In genomic region chr6:35108309-35108885, GRCh38 we compare ENCODE assay signal across 23 cellular contexts. TPM values are rescaled to one million over a fixed set of nuclear protein-coding genes. Genes with fewer than 3 reads are reported as not detected.
DNase-seq lines count a peak whose midpoint lies in the region; ATAC-seq, FAIRE-seq and TF ChIP-seq lines count a peak whose summit lies in the region.
"Had no signal": no experiment of that assay in that cellular context is flagged by ENCODE, and none has a peak within 500 bp of the region (broad histone marks: within the 10 kb centered on the region; RNA-seq: fewer than 3 reads in every experiment).

No MANE protein-coding gene starts in this region.

- H3K4me1 ChIP-seq in KMS-11 (ENCODE audit: low read depth, poor library complexity, severe bottlenecking) (peaks cover 35% of the 10 kb centered on the region), neuronal stem cell (ENCODE audit: control insufficient read depth in 2 of 2, insufficient read depth in 1 of 2, low read depth in 1 of 2, low read length in 2 of 2) (no peaks in the 10 kb centered on the region), mesenchymal stem cell (ENCODE audit: control insufficient read depth, insufficient read depth, low read depth, low read length) (no peaks in the 10 kb centered on the region)
- H3K4me1 ChIP-seq: Caco-2 had no signal

- no peaks in the 10 kb centered on the region for H3K36me3 Mint-ChIP-seq in activated CD4-positive, alpha-beta memory T cell treated with anti-CD3 and anti-CD28 coated beads, Interleukin-2, amount 10 ng/mL, durations not matched to agents 7 days and 5 days (ENCODE audit: low read depth)
- H3K36me3 Mint-ChIP-seq: IgD-negative memory B cell had no signal

- DNase-seq in GM12892 (ENCODE audit: insufficient read length) = no peak
- no peak for DNase-seq in left colon
- no peak for DNase-seq in neuronal stem cell (ENCODE audit: low spot score)
- DNase-seq in activated CD4-positive, alpha-beta memory T cell treated with anti-CD3 and anti-CD28 coated beads, Interleukin-2, amount 10 ng/mL, durations not matched to agents 7 days and 5 days = no peak
- DNase-seq in mesenchymal stem cell = no peak
- DNase-seq: AML-193; Caco-2; CD4-positive, alpha-beta T cell; GOT3; H7; HFFc6 had no signal

- ATAC-seq in left colon (peak; percentile 66), GM21786 (IDR thresholded peaks at IDR 0.05; ENCODE audit: unreplicated experiment) (no peak), GM21619 (IDR thresholded peaks at IDR 0.05; ENCODE audit: unreplicated experiment) (no peak)
- ATAC-seq: HCT116 had no signal

- CTCF ChIA-PET in activated CD4-positive, alpha-beta memory T cell treated with anti-CD3 and anti-CD28 coated beads, Interleukin-2, amount 10 ng/mL, durations not matched to agents 7 days and 5 days (lab: Charles Lee) = interaction anchor here (0.8 to 1.1 kb wide), 2 partner anchors 31 to 281 kb away, joined by 3 read pairs; no protein-coding TSS in a partner anchor

- TF ChIP-seq POLR2A in GM12892 (IDR thresholded peaks at IDR 0.05; ENCODE audit: low read depth, low read length) = no peak

- H3K79me2 ChIP-seq in KMS-11 (ENCODE audit: insufficient read depth, low read depth) = no peaks in the 10 kb centered on the region

- TF ChIP-seq CTCF in KMS-11 (conservative IDR thresholded peaks at IDR 0.05; ENCODE audit: low read depth, low read length) = no peak

- no peaks in the 10 kb centered on the region for H3K27me3 ChIP-seq in KMS-11 (ENCODE audit: insufficient read depth, low read depth)
- H3K27me3 ChIP-seq in neuronal stem cell (ENCODE audit: control insufficient read depth in 3 of 3, insufficient read depth in 3 of 3, low read depth in 1 of 3, low read length in 3 of 3) = no peaks in the 10 kb centered on the region
- H3K27me3 ChIP-seq in mesenchymal stem cell (ENCODE audit: control insufficient read depth in 1 of 2, insufficient read depth in 1 of 2, low read length in 2 of 2) = no peaks in the 10 kb centered on the region

- H3K4ac ChIP-seq in neuronal stem cell (ENCODE audit: low read length) = peak overlapping the region; percentile 53
- no peak overlapping the region for H3K4ac ChIP-seq in mesenchymal stem cell (ENCODE audit: low read depth in 1 of 2, low read length in 2 of 2)

- H3K23ac ChIP-seq in neuronal stem cell (ENCODE audit: low read depth, low read length, poor library complexity) (no peak overlapping the region), mesenchymal stem cell (ENCODE audit: low read length in 2 of 2) (no peak overlapping the region)

- H3K9me3 Mint-ChIP-seq in activated CD4-positive, alpha-beta memory T cell treated with anti-CD3 and anti-CD28 coated beads, Interleukin-2, amount 10 ng/mL, durations not matched to agents 7 days and 5 days = no peaks in the 10 kb centered on the region

- H2BK5ac ChIP-seq in neuronal stem cell (ENCODE audit: low read length) (no peak overlapping the region), mesenchymal stem cell (ENCODE audit: low read depth, low read length, poor library complexity, severe bottlenecking) (no peak overlapping the region)

- no peak overlapping the region for H2BK120ac ChIP-seq in neuronal stem cell (ENCODE audit: low read depth, low read length)
- H2BK120ac ChIP-seq in mesenchymal stem cell (ENCODE audit: low read depth, low read length) = no peak overlapping the region

- WGBS in neuronal stem cell (ENCODE audit: extremely low coverage in 2 of 2, insufficient read length in 2 of 2, insufficient replicate concordance in 1 of 2), 2 donors = no CpG with 5 or more reads among the region's 2 CpGs
- 57% methylated on average over 1 of the region's 2 CpGs for WGBS in mesenchymal stem cell

- peaks cover 4% of the 10 kb centered on the region for H3K27me3 Mint-ChIP-seq in activated CD4-positive, alpha-beta memory T cell treated with anti-CD3 and anti-CD28 coated beads, Interleukin-2, amount 10 ng/mL, durations not matched to agents 7 days and 5 days
- H3K27me3 Mint-ChIP-seq: IgD-negative memory B cell had no signal

- no peaks in the 10 kb centered on the region for H4K20me1 ChIP-seq in KMS-11 (ENCODE audit: insufficient read depth)

- no peak overlapping the region for H3K14ac ChIP-seq in neuronal stem cell (ENCODE audit: low read length)
- H3K14ac ChIP-seq in mesenchymal stem cell (ENCODE audit: low read length in 2 of 2) = no peak overlapping the region

- peaks cover 4% of the 10 kb centered on the region for H3K4me1 Mint-ChIP-seq in activated CD4-positive, alpha-beta memory T cell treated with anti-CD3 and anti-CD28 coated beads, Interleukin-2, amount 10 ng/mL, durations not matched to agents 7 days and 5 days

- H2AFZ ChIP-seq in KMS-11 (ENCODE audit: low read depth) (0 out of 2 replicates have a peak overlapping the region, but pooled peaks have one; percentile 60), neuronal stem cell (ENCODE audit: low read length) (no peak overlapping the region), mesenchymal stem cell (ENCODE audit: low read depth, low read length) (no peak overlapping the region)

- H3K4me3 ChIP-seq in KMS-11 (IDR thresholded peaks at IDR 0.05; ENCODE audit: insufficient read depth, low read depth, low read length) (no peak overlapping the region), neuronal stem cell (ENCODE audit: low read length in 2 of 2) (no peak overlapping the region), mesenchymal stem cell (ENCODE audit: insufficient read depth in 1 of 2, low read depth in 1 of 2, low read length in 2 of 2) (no peak overlapping the region)

- H4K8ac ChIP-seq in neuronal stem cell (ENCODE audit: low read depth, low read length) (no peak overlapping the region), mesenchymal stem cell (ENCODE audit: low read length) (no peak overlapping the region)

- H4K91ac ChIP-seq in neuronal stem cell (ENCODE audit: low read depth, low read length, poor library complexity) (no peak overlapping the region), mesenchymal stem cell (ENCODE audit: low read length) (no peak overlapping the region)

- peak; percentile 66 for FAIRE-seq in GM12892 (lab: Jason Lieb, UNC)
- FAIRE-seq: A204.1, D721Med, G401.6, GM12891, GM18507, HTR-8/SVneo had no signal

- no peaks in the 10 kb centered on the region for H3K36me3 ChIP-seq in KMS-11 (ENCODE audit: insufficient read depth)
- H3K36me3 ChIP-seq in neuronal stem cell (replicated peaks in 1 of 2; ENCODE audit: control insufficient read depth in 2 of 2, insufficient read depth in 2 of 2, low read length in 2 of 2) = no peaks in the 10 kb centered on the region
- no peaks in the 10 kb centered on the region for H3K36me3 ChIP-seq in mesenchymal stem cell (ENCODE audit: control insufficient read depth in 1 of 2, insufficient read depth in 2 of 2, low read depth in 1 of 2, low read length in 2 of 2)

- H3K4me3 Mint-ChIP-seq in activated CD4-positive, alpha-beta memory T cell treated with anti-CD3 and anti-CD28 coated beads, Interleukin-2, amount 10 ng/mL, durations not matched to agents 7 days and 5 days = no peak overlapping the region
- H3K4me3 Mint-ChIP-seq: CD4-positive, alpha-beta T cell; HFFc6 had no signal

- H2BK15ac ChIP-seq in neuronal stem cell (ENCODE audit: low read length) (no peak overlapping the region), mesenchymal stem cell (ENCODE audit: low read depth, poor library complexity, severe bottlenecking) (no peak overlapping the region)

- no peaks in the 10 kb centered on the region for H3K79me1 ChIP-seq in neuronal stem cell (ENCODE audit: low read depth, low read length)
- no peaks in the 10 kb centered on the region for H3K79me1 ChIP-seq in mesenchymal stem cell (replicated peaks; ENCODE audit: low read length, poor library complexity, severe bottlenecking)

- H3K9ac ChIP-seq in KMS-11 (no peak overlapping the region), neuronal stem cell (ENCODE audit: low read depth, low read length, poor library complexity) (no peak overlapping the region), mesenchymal stem cell (ENCODE audit: low read length) (no peak overlapping the region)

- H2AK5ac ChIP-seq in neuronal stem cell (ENCODE audit: low read depth, low read length) = no peak overlapping the region
- no peak overlapping the region for H2AK5ac ChIP-seq in mesenchymal stem cell (ENCODE audit: low read length, severe bottlenecking)

- no peak overlapping the region for H3K18ac ChIP-seq in neuronal stem cell (ENCODE audit: low read length)
- H3K18ac ChIP-seq in mesenchymal stem cell (ENCODE audit: low read depth in 1 of 2, low read length in 2 of 2) = no peak overlapping the region

- H2BK12ac ChIP-seq in neuronal stem cell (ENCODE audit: low read length) = no peak overlapping the region
- no peak overlapping the region for H2BK12ac ChIP-seq in mesenchymal stem cell (ENCODE audit: low read length in 2 of 2)

- H3K27ac Mint-ChIP-seq in activated CD4-positive, alpha-beta memory T cell treated with anti-CD3 and anti-CD28 coated beads, Interleukin-2, amount 10 ng/mL, durations not matched to agents 7 days and 5 days = no peak overlapping the region
- H3K27ac Mint-ChIP-seq: CD4-positive, alpha-beta T cell; HFFc6 had no signal

- POLR2A ChIA-PET in activated CD4-positive, alpha-beta memory T cell treated with anti-CD3 and anti-CD28 coated beads, Interleukin-2, amount 10 ng/mL, durations not matched to agents 7 days and 5 days (lab: Charles Lee) = no interaction called here

- H3K27ac ChIP-seq in KMS-11 = peak overlapping the region; percentile 98; the same call in 1 of the 2 replicates
- no peak overlapping the region for H3K27ac ChIP-seq in neuronal stem cell (replicated peaks; ENCODE audit: low read length)
- no peak overlapping the region for H3K27ac ChIP-seq in mesenchymal stem cell (ENCODE audit: low read length, poor library complexity, severe bottlenecking)
- H3K27ac ChIP-seq: C4-2B had no signal

- intact Hi-C loops in left colon (cut with DNase I, micrococcal nuclease) = no loop called here

- H3K4me2 ChIP-seq in KMS-11 (no peak overlapping the region), neuronal stem cell (ENCODE audit: insufficient read depth, low read length, poor library complexity, severe bottlenecking) (no peak overlapping the region), mesenchymal stem cell (ENCODE audit: low read length, poor library complexity, severe bottlenecking) (no peak overlapping the region)

- H3K9me3 ChIP-seq in neuronal stem cell (replicated peaks in 1 of 2; ENCODE audit: control insufficient read depth in 2 of 2, insufficient read depth in 1 of 2, low read depth in 1 of 2, low read length in 2 of 2) = peaks cover 0 to 3% of the 10 kb centered on the region in 2 donors
- H3K9me3 ChIP-seq in mesenchymal stem cell (ENCODE audit: control insufficient read depth, low read length) = peaks cover 8% of the 10 kb centered on the region

RNA-seq across cellular contexts. Expression of gene TCP11, which starts 32.7 kb away (rescaled TPM):
- polyA plus RNA-seq in GM12892 (2012; ENCODE audit: missing spikeins) = not detected
- total RNA-seq in left colon = not detected
- polyA plus RNA-seq in neuronal stem cell (2013, experiment 1 of 2) = 0.47 TPM
- polyA plus RNA-seq in neuronal stem cell (2013, experiment 2 of 2) = 0.40 TPM
- total RNA-seq in activated CD4-positive, alpha-beta memory T cell treated with anti-CD3 and anti-CD28 coated beads, Interleukin-2, amount 10 ng/mL, durations not matched to agents 7 days and 5 days = not detected
- 0.11 TPM for polyA plus RNA-seq in mesenchymal stem cell (2013, experiment 1 of 2)
- 0.04 TPM for polyA plus RNA-seq in mesenchymal stem cell (2013, experiment 2 of 2)
- total RNA-seq: Caco-2; CD4-positive, alpha-beta T cell had no signal
- polyA plus RNA-seq: IgD-negative memory B cell had no signal
